In the genomic region with DNA sequence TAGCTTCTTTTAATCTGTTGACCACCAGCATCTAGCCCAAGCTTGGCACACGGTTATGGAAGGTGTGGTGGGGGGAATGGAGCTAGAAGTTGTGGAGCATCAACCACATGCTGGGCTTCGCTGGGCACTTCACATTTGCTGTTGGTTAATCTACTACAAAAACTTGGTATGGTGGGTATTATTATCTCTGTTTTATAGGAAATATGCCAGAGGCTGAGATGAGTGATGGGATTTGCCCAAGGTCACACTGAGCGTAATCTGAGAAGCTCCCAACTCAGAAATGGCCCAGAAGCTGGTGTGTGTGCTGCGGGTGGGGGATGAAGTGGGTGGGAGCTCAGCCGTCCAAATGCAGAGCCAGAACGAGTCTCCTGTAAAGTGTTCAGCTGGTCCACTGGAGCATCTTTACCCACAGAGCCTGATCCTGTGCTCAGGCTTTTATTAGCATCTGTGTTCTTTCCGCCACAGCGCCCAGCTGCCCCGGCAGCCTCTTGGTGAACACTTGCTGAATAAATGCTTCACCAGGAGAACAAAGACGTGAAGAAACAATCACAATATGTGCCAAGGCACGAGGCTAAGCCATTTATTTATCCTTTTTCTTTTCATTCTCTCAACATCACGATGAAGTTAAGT, we compare ENCODE assay signal across 2 cellular contexts.
TF ChIP-seq lines count a peak whose summit lies in the region.

No MANE protein-coding gene starts in this region.

TF ChIP-seq in IMR-90, 13 proteins besides CTCF, POLR2A, EP300 and RAD21:
- TF ChIP-seq SMC3 (IDR thresholded peaks at IDR 0.05; ENCODE audit: low read depth, low read length) (no peak), MAFK (IDR thresholded peaks at IDR 0.05; ENCODE audit: low read depth, low read length) (no peak), CHD1 (IDR thresholded peaks at IDR 0.05; ENCODE audit: low read depth, low read length) (no peak), CEBPB (IDR thresholded peaks at IDR 0.05; ENCODE audit: low read depth, low read length) (no peak), BHLHE40 (IDR thresholded peaks at IDR 0.05; ENCODE audit: low read depth, low read length) (no peak), MAZ (IDR thresholded peaks at IDR 0.05; ENCODE audit: borderline replicate concordance, low read depth, low read length) (no peak), RCOR1 (IDR thresholded peaks at IDR 0.05; ENCODE audit: insufficient replicate concordance, low read length) (no peak), ELK1 (IDR thresholded peaks at IDR 0.05; ENCODE audit: borderline replicate concordance, low read depth, low read length) (no peak), RFX5 (IDR thresholded peaks at IDR 0.05; ENCODE audit: low read depth, low read length) (no peak)
- TF ChIP-seq, protein P1, sequence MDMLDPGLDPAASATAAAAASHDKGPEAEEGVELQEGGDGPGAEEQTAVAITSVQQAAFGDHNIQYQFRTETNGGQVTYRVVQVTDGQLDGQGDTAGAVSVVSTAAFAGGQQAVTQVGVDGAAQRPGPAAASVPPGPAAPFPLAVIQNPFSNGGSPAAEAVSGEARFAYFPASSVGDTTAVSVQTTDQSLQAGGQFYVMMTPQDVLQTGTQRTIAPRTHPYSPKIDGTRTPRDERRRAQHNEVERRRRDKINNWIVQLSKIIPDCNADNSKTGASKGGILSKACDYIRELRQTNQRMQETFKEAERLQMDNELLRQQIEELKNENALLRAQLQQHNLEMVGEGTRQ (IDR thresholded peaks at IDR 0.05; ENCODE audit: low read depth, low read length) = no peak
TF ChIP-seq in IMR-90: peak in this region for 0.

TF ChIP-seq in K562, 482 proteins besides CTCF, POLR2A, EP300 and RAD21:
- TF ChIP-seq CAMTA2 (CRISPR knock-in tag; conservative IDR thresholded peaks at IDR 0.05) = no peak
- no peak for TF ChIP-seq MYBL2 (IDR thresholded peaks at IDR 0.05; ENCODE audit: low read depth)
- no peak for TF ChIP-seq MYBL2 (CRISPR knock-in tag; IDR thresholded peaks at IDR 0.05; ENCODE audit: borderline replicate concordance)
- no peak for TF ChIP-seq THRAP3 (IDR thresholded peaks at IDR 0.05; ENCODE audit: borderline replicate concordance)
- TF ChIP-seq SFPQ (IDR thresholded peaks at IDR 0.05; ENCODE audit: low read depth, low read length) = no peak
- no peak for TF ChIP-seq ZBTB8A (IDR thresholded peaks at IDR 0.05; ENCODE audit: partially characterized antibody)
- TF ChIP-seq TFE3 (CRISPR knock-in tag; IDR thresholded peaks at IDR 0.05) = no peak
- TF ChIP-seq STAT5A (IDR thresholded peaks at IDR 0.05; ENCODE audit: borderline replicate concordance, low read length) = no peak
- TF ChIP-seq, protein P2, sequence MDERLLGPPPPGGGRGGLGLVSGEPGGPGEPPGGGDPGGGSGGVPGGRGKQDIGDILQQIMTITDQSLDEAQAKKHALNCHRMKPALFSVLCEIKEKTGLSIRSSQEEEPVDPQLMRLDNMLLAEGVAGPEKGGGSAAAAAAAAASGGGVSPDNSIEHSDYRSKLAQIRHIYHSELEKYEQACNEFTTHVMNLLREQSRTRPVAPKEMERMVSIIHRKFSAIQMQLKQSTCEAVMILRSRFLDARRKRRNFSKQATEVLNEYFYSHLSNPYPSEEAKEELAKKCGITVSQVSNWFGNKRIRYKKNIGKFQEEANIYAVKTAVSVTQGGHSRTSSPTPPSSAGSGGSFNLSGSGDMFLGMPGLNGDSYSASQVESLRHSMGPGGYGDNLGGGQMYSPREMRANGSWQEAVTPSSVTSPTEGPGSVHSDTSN (CRISPR knock-in tag; IDR thresholded peaks at IDR 0.05; ENCODE audit: low read depth) = no peak
- TF ChIP-seq, protein P2 (tag; conservative IDR thresholded peaks at IDR 0.05; ENCODE audit: low read depth) = 0 out of 2 replicates have a peak, but pooled peaks have one; percentile 10
- TF ChIP-seq KAT8 (IDR thresholded peaks at IDR 0.05; ENCODE audit: low read depth) = no peak
- no peak for TF ChIP-seq SAP30 (IDR thresholded peaks at IDR 0.05; ENCODE audit: borderline replicate concordance, insufficient read depth, low read depth, low read length, poor library complexity, severe bottlenecking)
- no peak for TF ChIP-seq TAL1 (IDR thresholded peaks at IDR 0.05)
- no peak for TF ChIP-seq FOXA3 (CRISPR knock-in tag; conservative IDR thresholded peaks at IDR 0.05 in 1 of 2, IDR thresholded peaks at IDR 0.05 in 1 of 2)
- no peak for TF ChIP-seq TAF15 (IDR thresholded peaks at IDR 0.05; ENCODE audit: low read depth, low read length)
- TF ChIP-seq, protein P3, sequence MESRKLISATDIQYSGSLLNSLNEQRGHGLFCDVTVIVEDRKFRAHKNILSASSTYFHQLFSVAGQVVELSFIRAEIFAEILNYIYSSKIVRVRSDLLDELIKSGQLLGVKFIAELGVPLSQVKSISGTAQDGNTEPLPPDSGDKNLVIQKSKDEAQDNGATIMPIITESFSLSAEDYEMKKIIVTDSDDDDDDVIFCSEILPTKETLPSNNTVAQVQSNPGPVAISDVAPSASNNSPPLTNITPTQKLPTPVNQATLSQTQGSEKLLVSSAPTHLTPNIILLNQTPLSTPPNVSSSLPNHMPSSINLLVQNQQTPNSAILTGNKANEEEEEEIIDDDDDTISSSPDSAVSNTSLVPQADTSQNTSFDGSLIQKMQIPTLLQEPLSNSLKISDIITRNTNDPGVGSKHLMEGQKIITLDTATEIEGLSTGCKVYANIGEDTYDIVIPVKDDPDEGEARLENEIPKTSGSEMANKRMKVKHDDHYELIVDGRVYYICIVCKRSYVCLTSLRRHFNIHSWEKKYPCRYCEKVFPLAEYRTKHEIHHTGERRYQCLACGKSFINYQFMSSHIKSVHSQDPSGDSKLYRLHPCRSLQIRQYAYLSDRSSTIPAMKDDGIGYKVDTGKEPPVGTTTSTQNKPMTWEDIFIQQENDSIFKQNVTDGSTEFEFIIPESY (CRISPR knock-in tag; IDR thresholded peaks at IDR 0.05) = 0 out of 2 replicates have a peak, but pooled peaks have one; percentile 43
- no peak for TF ChIP-seq AFF1 (IDR thresholded peaks at IDR 0.05; ENCODE audit: low read depth in 1 of 2, partially characterized antibody in 2 of 2)
- TF ChIP-seq PTTG1 (tag; IDR thresholded peaks at IDR 0.05; ENCODE audit: low read depth) = 0 out of 2 replicates have a peak, but pooled peaks have one; percentile 7
- no peak for TF ChIP-seq ZNF232 (CRISPR knock-in tag; IDR thresholded peaks at IDR 0.05)
- TF ChIP-seq PHF8 (IDR thresholded peaks at IDR 0.05; ENCODE audit: borderline replicate concordance, low read length) = no peak
- no peak for TF ChIP-seq ETV5 (CRISPR knock-in tag; IDR thresholded peaks at IDR 0.05; ENCODE audit: low read depth)
- TF ChIP-seq, protein P4, sequence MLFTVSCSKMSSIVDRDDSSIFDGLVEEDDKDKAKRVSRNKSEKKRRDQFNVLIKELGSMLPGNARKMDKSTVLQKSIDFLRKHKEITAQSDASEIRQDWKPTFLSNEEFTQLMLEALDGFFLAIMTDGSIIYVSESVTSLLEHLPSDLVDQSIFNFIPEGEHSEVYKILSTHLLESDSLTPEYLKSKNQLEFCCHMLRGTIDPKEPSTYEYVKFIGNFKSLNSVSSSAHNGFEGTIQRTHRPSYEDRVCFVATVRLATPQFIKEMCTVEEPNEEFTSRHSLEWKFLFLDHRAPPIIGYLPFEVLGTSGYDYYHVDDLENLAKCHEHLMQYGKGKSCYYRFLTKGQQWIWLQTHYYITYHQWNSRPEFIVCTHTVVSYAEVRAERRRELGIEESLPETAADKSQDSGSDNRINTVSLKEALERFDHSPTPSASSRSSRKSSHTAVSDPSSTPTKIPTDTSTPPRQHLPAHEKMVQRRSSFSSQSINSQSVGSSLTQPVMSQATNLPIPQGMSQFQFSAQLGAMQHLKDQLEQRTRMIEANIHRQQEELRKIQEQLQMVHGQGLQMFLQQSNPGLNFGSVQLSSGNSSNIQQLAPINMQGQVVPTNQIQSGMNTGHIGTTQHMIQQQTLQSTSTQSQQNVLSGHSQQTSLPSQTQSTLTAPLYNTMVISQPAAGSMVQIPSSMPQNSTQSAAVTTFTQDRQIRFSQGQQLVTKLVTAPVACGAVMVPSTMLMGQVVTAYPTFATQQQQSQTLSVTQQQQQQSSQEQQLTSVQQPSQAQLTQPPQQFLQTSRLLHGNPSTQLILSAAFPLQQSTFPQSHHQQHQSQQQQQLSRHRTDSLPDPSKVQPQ (CRISPR knock-in tag; IDR thresholded peaks at IDR 0.05; ENCODE audit: borderline replicate concordance) = no peak
- no peak for TF ChIP-seq ZNF740 (CRISPR knock-in tag; IDR thresholded peaks at IDR 0.05)
- TF ChIP-seq ZNF740 (tag; IDR thresholded peaks at IDR 0.05) = no peak
- TF ChIP-seq PATZ1 (CRISPR knock-in tag; IDR thresholded peaks at IDR 0.05; ENCODE audit: borderline replicate concordance) = no peak
TF ChIP-seq in K562: peak in this region for 3.
